In genomic region chr7:26066736-26067135, GRCh38 we compare ENCODE assay signal across 34 cellular contexts.
"Had no signal": no experiment of that assay in that cellular context is flagged by ENCODE, and none has a peak within 500 bp of the region (broad histone marks: within the 10 kb centered on the region; RNA-seq: fewer than 3 reads in every experiment).

No MANE protein-coding gene starts in this region.

- H3K4me3 ChIP-seq: MG63 had no signal

- H3K36me3 ChIP-seq: MG63 had no signal

- DNase-seq: Karpas-422, Kasumi-1, MG63, MM.1S, MV-4-11, NCI-H1048, NCI-H1092, NCI-H1092 treated with DMSO at 0.1 percent for 48 hours, NCI-H1105, NCI-H1105 treated with DMSO at 0.1 percent for 48 hours, NCI-H1417, NCI-H1417 treated with DMSO at 0.1 percent for 48 hours, NCI-H1436, NCI-H1436 treated with DMSO at 0.1 percent for 48 hours, NCI-H146, NCI-H1694, NCI-H1694 treated with DMSO at 0.1 percent for 48 hours, NCI-H187, NCI-H187 treated with DMSO at 0.1 percent for 48 hours, NCI-H1930, NCI-H2029, NCI-H2029 treated with DMSO at 0.1 percent for 48 hours, NCI-H2081, NCI-H2081 treated with DMSO at 0.1 percent for 48 hours, NCI-H2107, NCI-H2171, NCI-H2171 treated with DMSO at 0.1 percent for 48 hours, NCI-H2227 treated with DMSO at 0.1 percent for 48 hours, NCI-H226, NCI-H345, NCI-H446, NCI-H446 treated with DMSO at 0.1 percent for 48 hours, NCI-H510A, NCI-H510A treated with DMSO at 0.1 percent for 48 hours had no signal

- H3K27me3 ChIP-seq: MG63 had no signal

- H3K9me3 ChIP-seq: MG63 had no signal
